ENCODE assay signal across 16 cellular contexts in genomic region chr1:3968851-3969250, GRCh38.
"Had no signal": no experiment of that assay in that cellular context is flagged by ENCODE, and none has a peak within 500 bp of the region (broad histone marks: within the 10 kb centered on the region; RNA-seq: fewer than 3 reads in every experiment).

No MANE protein-coding gene starts in this region.

- H3K4me3 Mint-ChIP-seq: activated CD4-positive, alpha-beta T cell treated with anti-CD3 and anti-CD28 coated beads, Interleukin-2, amount 10 ng/mL, durations not matched to agents 7 days and 5 days; immature natural killer cell; stimulated activated naive B cell treated with anti-CD40 and anti-IgM and Interleukin-4, amounts not matched to agents 10 μg/mL and 1 μg/mL and 100 μg/mL, for 72 hours had no signal

- H3K27ac ChIP-seq: ascending aorta, breast epithelium, neutrophil, thyroid gland had no signal

- H3K36me3 ChIP-seq: ascending aorta, breast epithelium, neutrophil, thyroid gland had no signal

- H3K36me3 Mint-ChIP-seq: immature natural killer cell; naive B cell; stimulated activated naive B cell treated with anti-CD40 and anti-IgM and Interleukin-4, amounts not matched to agents 10 μg/mL and 1 μg/mL and 100 μg/mL, for 72 hours had no signal

- H3K4me1 Mint-ChIP-seq: activated CD4-positive, alpha-beta T cell treated with anti-CD3 and anti-CD28 coated beads, Interleukin-2, amount 10 ng/mL, durations not matched to agents 7 days and 5 days; immature natural killer cell; naive B cell had no signal

- H3K27me3 ChIP-seq: ascending aorta, neutrophil, thyroid gland had no signal

- H3K27me3 Mint-ChIP-seq: activated CD4-positive, alpha-beta T cell treated with anti-CD3 and anti-CD28 coated beads, Interleukin-2, amount 10 ng/mL, durations not matched to agents 7 days and 5 days had no signal

- H3K27ac Mint-ChIP-seq: activated CD4-positive, alpha-beta T cell treated with anti-CD3 and anti-CD28 coated beads, Interleukin-2, amount 10 ng/mL, durations not matched to agents 7 days and 5 days; immature natural killer cell; naive B cell; stimulated activated naive B cell treated with anti-CD40 and anti-IgM and Interleukin-4, amounts not matched to agents 10 μg/mL and 1 μg/mL and 100 μg/mL, for 72 hours had no signal

- H3K9me3 Mint-ChIP-seq: activated CD4-positive, alpha-beta T cell treated with anti-CD3 and anti-CD28 coated beads, Interleukin-2, amount 10 ng/mL, durations not matched to agents 7 days and 5 days; immature natural killer cell had no signal

- H3K4me3 ChIP-seq: ascending aorta, breast epithelium, lung, thyroid gland had no signal

- DNase-seq: activated CD4-positive, alpha-beta T cell treated with anti-CD3 and anti-CD28 coated beads, Interleukin-2, amount 10 ng/mL, durations not matched to agents 7 days and 5 days; activated naive CD4-positive, alpha-beta T cell treated with Interleukin-2 at 50 U/mL for 16 hours; activated T-cell treated with anti-CD3 and anti-CD28 coated beads for 4 hours; cerebellar nuclear complex; effector CD8-positive, alpha-beta T cell; foreskin melanocyte; immature natural killer cell; naive B cell; stimulated activated CD4-positive, alpha-beta T cell treated with anti-CD3 and anti-CD28 coated beads, Interleukin-2, amount 100 ng/mL, for 48 hours; stimulated activated naive B cell treated with anti-CD40 and anti-IgM and Interleukin-4, amounts not matched to agents 10 μg/mL and 1 μg/mL and 100 μg/mL, for 72 hours; T-helper 2 cell; thyroid gland had no signal

- ATAC-seq: stimulated activated naive B cell treated with anti-CD40 and anti-IgM and Interleukin-4, amounts not matched to agents 10 μg/mL and 1 μg/mL and 100 μg/mL, for 72 hours had no signal

- H3K9me3 ChIP-seq: ascending aorta, neutrophil, thyroid gland had no signal

- H3K4me1 ChIP-seq: ascending aorta, breast epithelium, thyroid gland had no signal
